18 cellular contexts compared by ENCODE assay signal in genomic region chr13:66074018-66074615, GRCh38.
DNase-seq lines count a peak whose midpoint lies in the region; ATAC-seq and TF ChIP-seq lines count a peak whose summit lies in the region.
"Had no signal": no experiment of that assay in that cellular context is flagged by ENCODE, and none has a peak within 500 bp of the region (broad histone marks: within the 10 kb centered on the region; RNA-seq: fewer than 3 reads in every experiment).

No MANE protein-coding gene starts in this region.

- H4K8ac ChIP-seq in trophoblast cell (ENCODE audit: low read depth, low read length) = no peak overlapping the region

- H3K4me3 ChIP-seq in GM23338 (no peak overlapping the region), epithelial cell of esophagus (ENCODE audit: low read length) (no peak overlapping the region), trophoblast cell (ENCODE audit: low read depth, low read length) (no peak overlapping the region), colonic mucosa (no peak overlapping the region), MM.1S (ENCODE audit: low read length) (no peak overlapping the region)
- H3K4me3 ChIP-seq: BLaER1, GM12878, GM23248 had no signal

- H3K9ac ChIP-seq in trophoblast cell (ENCODE audit: low read length) (no peak overlapping the region), colonic mucosa (ENCODE audit: low read depth in 2 of 2, low read length in 2 of 2) (no peak overlapping the region), MM.1S (ENCODE audit: low read length) (no peak overlapping the region)
- H3K9ac ChIP-seq: BLaER1, GM23248 had no signal

- H3K9me3 Mint-ChIP-seq in GM23338 = no peaks in the 10 kb centered on the region

- no peak overlapping the region for H4K12ac ChIP-seq in trophoblast cell (ENCODE audit: low read depth, low read length)

- DNase-seq in GM23338 (ENCODE audit: low spot score) = no peak
- peak; percentile 60 for DNase-seq in OCI-M1 (lab: John Stamatoyannopoulos, UW)
- DNase-seq in epithelial cell of esophagus (ENCODE audit: low read depth) = peak; percentile 14
- DNase-seq in trophoblast cell = peak; percentile 52 to 87
- no peak for DNase-seq in T-helper 17 cell
- DNase-seq in colonic mucosa = no peak
- no peak for DNase-seq in MM.1S
- DNase-seq: 8988T; CD4-positive, alpha-beta memory T cell; DMS153; DMS79; GF-D8; GM23248; HCEC 1CT had no signal

- H3K79me1 ChIP-seq in trophoblast cell (ENCODE audit: low read length) = no peaks in the 10 kb centered on the region

- ATAC-seq in GM23338 = no peak
- ATAC-seq in T-helper 17 cell = no peak
- ATAC-seq: GM12878 had no signal

- H3K14ac ChIP-seq in trophoblast cell (ENCODE audit: low read length) = no peak overlapping the region

- H3K4me2 ChIP-seq in GM23338 (no peak overlapping the region), trophoblast cell (ENCODE audit: low read length) (no peak overlapping the region), MM.1S (ENCODE audit: low read depth, low read length) (no peak overlapping the region)
- H3K4me2 ChIP-seq: BLaER1 had no signal

- H2AK5ac ChIP-seq in trophoblast cell (ENCODE audit: low read length) = no peak overlapping the region

- H2AFZ ChIP-seq in GM23338 = peak overlapping the region; percentile 50; the same call in 1 of the 2 replicates
- no peak overlapping the region for H2AFZ ChIP-seq in trophoblast cell (ENCODE audit: insufficient read depth, low read length, poor library complexity)
- no peak overlapping the region for H2AFZ ChIP-seq in MM.1S (ENCODE audit: low read length)
- H2AFZ ChIP-seq: GM23248 had no signal

- no peak overlapping the region for H2BK12ac ChIP-seq in trophoblast cell (ENCODE audit: low read length)

- intact Hi-C loops in colonic mucosa (cut with DNase I) = no loop called here

- peaks cover 2% of the 10 kb centered on the region; the same call in 1 of the 3 replicates for H3K4me1 Mint-ChIP-seq in GM23338
- H3K4me1 Mint-ChIP-seq in T-helper 17 cell = no peaks in the 10 kb centered on the region
- H3K4me1 Mint-ChIP-seq: CD4-positive, alpha-beta memory T cell had no signal

- 0 out of 2 replicates have a peak, but pooled peaks cover 9% of the 10 kb centered on the region for H3K9me2 ChIP-seq in GM23338 (ENCODE audit: insufficient read depth)
- H3K9me2 ChIP-seq in MM.1S (replicated peaks; ENCODE audit: insufficient read depth, low read length) = no peaks in the 10 kb centered on the region

- H4K20me1 ChIP-seq in GM23338 (replicated peaks; ENCODE audit: insufficient read depth) (no peaks in the 10 kb centered on the region), MM.1S (ENCODE audit: insufficient read depth, low read length) (no peaks in the 10 kb centered on the region)
- H4K20me1 ChIP-seq: BLaER1 had no signal

- TF ChIP-seq CTCF in GM23338 (conservative IDR thresholded peaks at IDR 0.05; ENCODE audit: low read depth in 2 of 2) (no peak), epithelial cell of esophagus (IDR thresholded peaks at IDR 0.05; ENCODE audit: insufficient read depth, low read depth, low read length, missing control alignments) (no peak), colonic mucosa (IDR thresholded peaks at IDR 0.05) (no peak), MM.1S (IDR thresholded peaks at IDR 0.05; ENCODE audit: low read length) (no peak)

- H3K18ac ChIP-seq in trophoblast cell (ENCODE audit: low read length) = no peak overlapping the region

- no peak overlapping the region for H2BK5ac ChIP-seq in trophoblast cell (ENCODE audit: low read depth, low read length, poor library complexity)

- no peak overlapping the region for H3K4ac ChIP-seq in trophoblast cell (ENCODE audit: low read depth, low read length)

- H3K36me3 Mint-ChIP-seq in GM23338 (ENCODE audit: low read depth) = no peaks in the 10 kb centered on the region
- H3K36me3 Mint-ChIP-seq in T-helper 17 cell (ENCODE audit: low read depth) = no peaks in the 10 kb centered on the region
- H3K36me3 Mint-ChIP-seq: CD14-positive monocyte; CD4-positive, alpha-beta memory T cell had no signal

- H3K79me2 ChIP-seq in GM23338 (replicated peaks; ENCODE audit: insufficient read depth) (no peaks in the 10 kb centered on the region), trophoblast cell (ENCODE audit: control insufficient read depth, insufficient read depth, low read length, poor library complexity) (no peaks in the 10 kb centered on the region), MM.1S (ENCODE audit: low read length) (no peaks in the 10 kb centered on the region)

- H4K91ac ChIP-seq in trophoblast cell (ENCODE audit: low read depth, low read length) = no peak overlapping the region

- H3K27ac ChIP-seq in GM23338 (ENCODE audit: low read depth) (no peak overlapping the region), trophoblast cell (ENCODE audit: low read depth, low read length) (peak overlapping the region; percentile 23), colonic mucosa (no peak overlapping the region), MM.1S (ENCODE audit: low read length) (no peak overlapping the region)
- H3K27ac ChIP-seq: BLaER1, GM23248, HL-60 had no signal

- H3K27me3 Mint-ChIP-seq in GM23338 (ENCODE audit: insufficient read depth, low read depth, poor library complexity) (no peaks in the 10 kb centered on the region), T-helper 17 cell (no peaks in the 10 kb centered on the region)
- H3K27me3 Mint-ChIP-seq: CD4-positive, alpha-beta memory T cell had no signal

- H3K36me3 ChIP-seq in GM23338 (ENCODE audit: insufficient read depth) (no peaks in the 10 kb centered on the region), trophoblast cell (ENCODE audit: control insufficient read depth in 1 of 2, insufficient read depth in 2 of 2, low read length in 2 of 2) (no peaks in the 10 kb centered on the region), colonic mucosa (no peaks in the 10 kb centered on the region), MM.1S (replicated peaks; ENCODE audit: insufficient read depth, low read length) (no peaks in the 10 kb centered on the region)
- H3K36me3 ChIP-seq: BLaER1 had no signal

- H3K4me3 Mint-ChIP-seq in GM23338 = no peak overlapping the region
- no peak overlapping the region for H3K4me3 Mint-ChIP-seq in T-helper 17 cell
- H3K4me3 Mint-ChIP-seq: CD14-positive monocyte; CD4-positive, alpha-beta memory T cell had no signal

- no peaks in the 10 kb centered on the region for H3K4me1 ChIP-seq in GM23338 (ENCODE audit: insufficient read depth)
- no peaks in the 10 kb centered on the region for H3K4me1 ChIP-seq in trophoblast cell (ENCODE audit: control insufficient read depth in 1 of 2, insufficient read depth in 2 of 2, low read length in 2 of 2)
- H3K4me1 ChIP-seq in colonic mucosa = no peaks in the 10 kb centered on the region
- H3K4me1 ChIP-seq in MM.1S (ENCODE audit: low read length) = no peaks in the 10 kb centered on the region
- H3K4me1 ChIP-seq: BLaER1 had no signal

- H2BK120ac ChIP-seq in trophoblast cell (ENCODE audit: insufficient read depth, low read length, poor library complexity) = no peak overlapping the region

- no CpG with 5 or more reads among the region's 4 CpGs for WGBS in trophoblast cell (ENCODE audit: extremely low coverage, insufficient coverage, insufficient read length)

- no peaks in the 10 kb centered on the region for H3K9me3 ChIP-seq in trophoblast cell (ENCODE audit: insufficient read depth, low read depth, low read length)
- peaks cover 3% of the 10 kb centered on the region for H3K9me3 ChIP-seq in T-helper 17 cell (ENCODE audit: control insufficient read depth, low read length, poor library complexity, severe bottlenecking)
- H3K9me3 ChIP-seq in colonic mucosa = no peaks in the 10 kb centered on the region
- no peaks in the 10 kb centered on the region for H3K9me3 ChIP-seq in MM.1S (replicated peaks; ENCODE audit: insufficient read depth, low read length)
- H3K9me3 ChIP-seq: BLaER1 had no signal

- H3F3A ChIP-seq in GM23338 (replicated peaks; ENCODE audit: low read depth) = no peaks in the 10 kb centered on the region
- H3F3A ChIP-seq in MM.1S (ENCODE audit: insufficient read depth, low read length) = no peaks in the 10 kb centered on the region

- no peaks in the 10 kb centered on the region for H3K27me3 ChIP-seq in GM23338 (ENCODE audit: insufficient read depth)
- H3K27me3 ChIP-seq in trophoblast cell (ENCODE audit: insufficient read depth, low read length) = no peaks in the 10 kb centered on the region
- no peaks in the 10 kb centered on the region for H3K27me3 ChIP-seq in colonic mucosa
- no peaks in the 10 kb centered on the region for H3K27me3 ChIP-seq in MM.1S (replicated peaks; ENCODE audit: insufficient read depth, low read length)
- H3K27me3 ChIP-seq: BLaER1 had no signal

- H3K23ac ChIP-seq in trophoblast cell (ENCODE audit: low read length) = no peak overlapping the region

- H3K27ac Mint-ChIP-seq in GM23338 (no peak overlapping the region), T-helper 17 cell (no peak overlapping the region)
- H3K27ac Mint-ChIP-seq: CD14-positive monocyte; CD4-positive, alpha-beta memory T cell had no signal

TF ChIP-seq in GM23338, 12 proteins besides CTCF, POLR2A, EP300 and RAD21 (continues in another document):
- TF ChIP-seq ETS1 (IDR thresholded peaks at IDR 0.05) = no peak

Comparison
In these comparisons a context has a peak if more than half of its experiments do, and no peak if none do; other contexts are left out.
1. DNase-seq: peak in OCI-M1 (single experiment), epithelial cell of esophagus (single experiment) and trophoblast cell (2 of 2); none in GM23338 (single experiment), T-helper 17 cell (0 of 3), colonic mucosa (single experiment) and MM.1S (single experiment).